In the genomic region with DNA sequence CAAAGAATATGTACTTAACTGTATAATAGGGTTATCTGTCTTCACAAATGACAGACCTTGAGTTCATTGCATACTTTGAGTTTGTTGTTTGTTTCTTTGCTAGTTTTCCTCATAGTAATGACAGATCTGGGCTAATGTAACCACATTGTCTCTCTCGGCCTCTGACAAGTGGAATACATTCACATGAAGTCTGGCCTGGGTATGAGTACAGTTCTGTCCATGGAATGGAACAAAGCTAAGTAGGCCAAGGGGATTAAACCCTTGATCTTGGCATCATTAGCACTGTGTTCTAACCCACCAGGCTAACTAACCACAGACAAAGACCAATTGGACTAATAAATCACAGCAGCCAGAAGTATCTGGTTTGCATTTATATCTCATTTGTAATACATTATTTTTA, we compare ENCODE assay signal across 23 cellular contexts. TPM values are rescaled to one million over a fixed set of nuclear protein-coding genes. Genes with fewer than 3 reads are reported as not detected.
"Had no signal": no experiment of that assay in that cellular context is flagged by ENCODE, and none has a peak within 500 bp of the region (broad histone marks: within the 10 kb centered on the region; RNA-seq: fewer than 3 reads in every experiment).

No MANE protein-coding gene starts in this region.

- H3K27me3 ChIP-seq: colonic mucosa, esophagus squamous epithelium, gastrocnemius medialis, heart right ventricle, left lung had no signal

- H3K36me3 ChIP-seq: colonic mucosa, esophagus squamous epithelium, gastrocnemius medialis, heart right ventricle, left lung, lower lobe of right lung had no signal

- H3K9me3 ChIP-seq: colonic mucosa, esophagus squamous epithelium, gastrocnemius medialis, heart right ventricle, left lung, lower lobe of right lung, mucosa of descending colon had no signal

- H3K27ac ChIP-seq: colonic mucosa, epithelial cell of prostate, esophagus squamous epithelium, gastrocnemius medialis, heart right ventricle, left lung, lower lobe of right lung had no signal

- H3K4me3 ChIP-seq: colonic mucosa, esophagus squamous epithelium, gastrocnemius medialis, heart right ventricle, left lung, lower lobe of right lung, mucosa of descending colon had no signal

- H3K4me1 ChIP-seq: colonic mucosa, esophagus squamous epithelium, gastrocnemius medialis, left lung, lower lobe of right lung had no signal

- ATAC-seq: effector memory CD8-positive, alpha-beta T cell; esophagus mucosa; gastrocnemius medialis; heart right ventricle; left cardiac atrium; left lung; left ventricle myocardium superior; lower lobe of right lung; mucosa of descending colon had no signal

- DNase-seq: colonic mucosa; cortex of kidney; effector CD8-positive, alpha-beta T cell; effector memory CD8-positive, alpha-beta T cell; endodermal cell; erythroblast; esophagus squamous epithelium; foreskin fibroblast; foreskin melanocyte; gastrocnemius medialis; glutamatergic neuron; head of caudate nucleus; heart right ventricle; hippocampal formation; left cardiac atrium; left lung; left ventricle myocardium superior; lower lobe of right lung; mesenchymal stem cell; mucosa of descending colon had no signal

RNA-seq across cellular contexts. Expression of a gene that starts 7.6 kb away (rescaled TPM):
- total RNA-seq: dermis microvascular lymphatic vessel endothelial cell had no signal
